In the genomic region with DNA sequence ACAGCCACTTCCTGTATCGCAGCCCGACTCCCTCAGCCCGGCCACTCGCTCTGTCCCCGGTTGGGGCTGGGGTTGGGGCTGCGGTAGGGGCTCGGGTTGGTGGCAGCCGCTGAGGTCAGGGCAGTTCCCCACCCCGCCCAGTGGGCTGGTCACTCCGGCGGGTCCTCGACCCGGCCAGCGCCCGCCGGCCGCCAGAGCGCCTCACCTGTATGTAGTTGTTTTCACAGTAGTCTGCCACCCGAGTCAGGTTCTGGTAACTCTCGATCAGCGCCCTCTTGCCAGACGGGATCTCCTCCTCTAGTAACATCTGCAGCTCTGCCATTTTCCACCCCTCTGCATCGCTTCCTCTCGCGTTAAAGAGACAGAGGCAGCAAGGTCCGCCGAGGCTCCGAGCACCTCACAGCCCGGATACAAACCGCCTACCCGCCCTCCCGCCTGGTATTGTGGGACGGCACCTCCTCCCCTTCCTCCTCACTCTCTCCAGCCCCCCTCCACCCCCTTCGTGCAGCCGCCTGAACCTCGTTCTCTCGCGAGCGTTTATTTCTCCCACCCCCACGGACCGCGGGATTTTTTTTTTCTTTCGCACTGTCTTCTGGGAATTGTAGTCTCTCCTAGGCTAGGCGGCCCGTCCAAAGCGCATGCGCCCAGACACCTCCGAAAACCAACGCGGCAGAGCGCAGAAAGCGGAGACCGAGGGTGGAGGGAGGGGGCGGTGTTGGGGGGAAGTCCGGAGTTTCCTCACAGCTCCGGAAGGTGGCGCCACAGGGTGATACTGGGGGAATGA, we compare ENCODE assay signal across 8 cellular contexts. TPM values are rescaled to one million over a fixed set of nuclear protein-coding genes. Genes with fewer than 3 reads are reported as not detected.
DNase-seq lines count a peak whose midpoint lies in the region; ATAC-seq, FAIRE-seq and TF ChIP-seq lines count a peak whose summit lies in the region.

ABI1 (minus strand) TSS at position 417 of the 784 bp plus-strand sequence; CDS start at position 322, 95 bp downstream.

- H3K9me3 Mint-ChIP-seq in type B pancreatic cell, result no peaks in the 10 kb centered on the region

- ATAC-seq in HG02852 (IDR thresholded peaks at IDR 0.05; ENCODE audit: unreplicated experiment) (peak; percentile 73), heart left ventricle (peak; percentile 97 to 99 (median 98))

- TF ChIP-seq POLR2A in GM12892 (IDR thresholded peaks at IDR 0.05; ENCODE audit: low read depth, low read length), result peak; percentile 94
- peak; percentile 71 to 97 for TF ChIP-seq POLR2A in heart left ventricle (IDR thresholded peaks at IDR 0.05)

- H3K4me3 ChIP-seq in heart left ventricle, result peak within 1 kb of the TSS; percentile 51 to 100 (median 95)

- intact Hi-C loops in T-helper 1 cell treated with Interleukin-12 subunit alpha and Interleukin-12 subunit beta and Interleukin-4 antibody, amounts not matched to agents 30 ng/mL and 1 ng/mL, for 36 hours (cut with micrococcal nuclease), result loop anchor here (1.0 to 2.0 kb wide), 16 partner anchors 22 to 1844 kb away; partner anchors contain the start of genes ANKRD26, ENKUR, MPP7 and PDSS1
- intact Hi-C loops in heart left ventricle (cut with DNase I), result loop anchor here in 5 of 10 donors (5.0 to 10.0 kb wide), 4 partner anchors 133 to 294 kb away; partner anchors contain the start of genes PDSS1 (in 2 of the 5), MASTL (in 1 of the 5) and YME1L1 (in 1 of the 5)

- peak; percentile 99 for FAIRE-seq in GM12892 (lab: Jason Lieb, UNC)

- peak; percentile 73 for DNase-seq in GM12892 (ENCODE audit: insufficient read length)
- DNase-seq in NCI-H146 treated with DMSO at 0.1 percent for 48 hours (lab: John Stamatoyannopoulos, UW; ENCODE audit: unreplicated experiment), result peak; percentile 97
- peak; percentile 97 for DNase-seq in amniotic epithelial cell (ENCODE audit: low read depth)
- DNase-seq in heart left ventricle, result peak; percentile 96 to 99 (median 98)
- DNase-seq in pons (ENCODE audit: low spot score), result peak; percentile 99
- peak; percentile 98 for DNase-seq in type B pancreatic cell (ENCODE audit: extremely low spot score, unreplicated experiment)

- H3K27ac Mint-ChIP-seq in type B pancreatic cell, result peak within 1 kb of the TSS; percentile 100

- peak within 1 kb of the TSS; percentile 27 to 100 (median 96) for H3K27ac ChIP-seq in heart left ventricle

- H3K36me3 Mint-ChIP-seq in type B pancreatic cell, result no peaks in the 10 kb centered on the region

- H3K4me1 Mint-ChIP-seq in type B pancreatic cell (ENCODE audit: unreplicated experiment), result peaks cover 19% of the 10 kb centered on the region

- no peaks in the 10 kb centered on the region for H3K36me3 ChIP-seq in heart left ventricle

- H3K9me3 ChIP-seq in heart left ventricle, result no peaks in the 10 kb centered on the region

- WGBS in heart left ventricle, 4 donors, result 0% methylated on average over 57 of the region's 57 CpGs

- TF ChIP-seq CTCF in heart left ventricle (IDR thresholded peaks at IDR 0.05) (peak in 5 of 12 donors; percentile 63 to 89 (median 82)), type B pancreatic cell (conservative IDR thresholded peaks at IDR 0.05) (no peak)

- H3K4me1 ChIP-seq in heart left ventricle, result peaks cover 6 to 47% (median 29%) of the 10 kb centered on the region in 12 donors

- H3K27me3 ChIP-seq in heart left ventricle, result no peaks in the 10 kb centered on the region

- peak within 1 kb of the TSS; percentile 100 for H3K4me3 Mint-ChIP-seq in type B pancreatic cell

- H3K27me3 Mint-ChIP-seq in type B pancreatic cell, result peaks cover 7% of the 10 kb centered on the region

RNA-seq across cellular contexts. Expression of gene ABI1, which starts in this region (rescaled TPM):
- polyA plus RNA-seq in GM12892 (2012; ENCODE audit: missing spikeins), result 48.9 TPM
- total RNA-seq in T-helper 1 cell treated with Interleukin-12 subunit alpha and Interleukin-12 subunit beta and Interleukin-4 antibody, amounts not matched to agents 30 ng/mL and 1 ng/mL, for 36 hours, result 84.0 and 86.6 TPM in 2 replicates
- total RNA-seq in heart left ventricle (10 to 100 TPM; 17.0 to 50.0 (median 29.2) TPM), type B pancreatic cell (ENCODE audit: low replicate concordance) (45.5 and 53.2 TPM in 2 replicates)
- polyA plus RNA-seq in heart left ventricle, result 10 to 100 TPM in 1 of 2 donors, 1 to 10 TPM in 1; 8.5 to 25.6 TPM

Comparison
In these comparisons a context has a peak if more than half of its experiments do, and no peak if none do; other contexts are left out.
1. Peak in every context shown above with its lines: DNase-seq, ATAC-seq, H3K4me3 ChIP-seq and H3K27ac ChIP-seq.